Comparison of ENCODE assay signal across 9 cellular contexts in the genomic region with DNA sequence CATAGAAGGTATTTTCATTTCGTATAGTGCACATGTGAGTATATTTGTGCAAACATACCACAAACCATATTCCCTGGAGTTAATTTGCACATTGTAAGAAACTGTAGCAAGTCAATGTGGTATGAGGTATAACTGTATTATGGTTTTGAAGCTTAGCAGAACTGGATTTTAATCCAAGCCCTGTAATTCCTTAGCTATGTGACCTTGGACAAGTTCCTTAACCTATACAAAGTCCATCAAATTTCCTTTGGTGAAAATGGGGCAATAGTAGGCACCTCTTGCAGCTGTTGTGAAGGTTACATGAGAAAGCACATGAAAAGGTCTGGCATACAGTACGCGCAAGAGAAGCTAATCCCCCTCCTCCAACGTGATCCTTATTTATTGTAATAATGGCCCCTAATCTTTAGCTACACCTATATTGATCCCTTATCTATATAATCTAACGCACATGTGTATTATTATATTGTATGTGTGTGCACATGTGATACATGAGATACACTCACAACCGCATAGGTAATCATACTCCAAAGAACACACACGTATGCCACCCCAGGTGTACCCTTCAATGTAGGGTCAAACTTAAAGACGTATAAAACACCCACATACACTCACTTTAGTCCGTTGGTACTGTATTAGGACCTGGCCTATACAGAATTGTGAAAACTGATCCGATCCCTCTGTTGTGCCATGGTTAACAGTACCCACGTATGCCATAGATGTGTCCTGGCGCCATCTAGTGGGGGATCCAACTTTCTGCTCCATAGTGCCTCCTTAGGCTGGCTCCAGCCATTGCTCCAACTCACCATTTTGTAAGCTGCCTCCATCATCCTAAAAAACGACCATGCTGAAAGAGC.
DNase-seq lines count a peak whose midpoint lies in the region; ATAC-seq and FAIRE-seq lines count a peak whose summit lies in the region.
"Had no signal": no experiment of that assay in that cellular context is flagged by ENCODE, and none has a peak within 500 bp of the region (broad histone marks: within the 10 kb centered on the region; RNA-seq: fewer than 3 reads in every experiment).

No MANE protein-coding gene starts in this region.

- DNase-seq in activated gamma-delta T cell treated with Interleukin-2 at 50 U/mL for 16 hours, result peak; percentile 71
- DNase-seq in activated gamma-delta T cell (lab: John Stamatoyannopoulos, UW), result no peak
- DNase-seq in NCI-H1694 (lab: John Stamatoyannopoulos, UW), result peak; percentile 77
- DNase-seq in T-helper 17 cell, result peak; percentile 31 to 60 (median 36)
- DNase-seq in anterior cingulate cortex (lab: John Stamatoyannopoulos, UW), result peak in 45 of 58 donors; percentile 0 to 75 (median 33)
- DNase-seq in hippocampal formation (lab: John Stamatoyannopoulos, UW), result peak; percentile 8 to 47
- peak; percentile 78 for DNase-seq in small intestine

- no peak overlapping the region for H3K4me3 ChIP-seq in small intestine (ENCODE audit: low read depth in 1 of 2, low read length in 2 of 2)
- H3K4me3 ChIP-seq: BLaER1 had no signal

- no peaks in the 10 kb centered on the region for H3K4me1 ChIP-seq in small intestine (ENCODE audit: control insufficient read depth in 2 of 2, insufficient read depth in 1 of 2, low read depth in 1 of 2, low read length in 1 of 2)

- H3K27me3 Mint-ChIP-seq in T-helper 17 cell, result peaks cover 55% of the 10 kb centered on the region

- H3K27me3 ChIP-seq in small intestine (ENCODE audit: control insufficient read depth in 2 of 2, insufficient read depth in 2 of 2, low read length in 2 of 2), result no peaks in the 10 kb centered on the region
- H3K27me3 ChIP-seq: BLaER1 had no signal

- FAIRE-seq in small intestine (lab: Jason Lieb, UNC), result no peak

- H3K36me3 ChIP-seq in small intestine (ENCODE audit: control insufficient read depth in 2 of 2, insufficient read depth in 2 of 2, low read length in 2 of 2), result no peaks in the 10 kb centered on the region
- H3K36me3 ChIP-seq: BLaER1 had no signal

- no peak overlapping the region for H3K27ac Mint-ChIP-seq in T-helper 17 cell

- ATAC-seq in HG02970 (IDR thresholded peaks at IDR 0.05; ENCODE audit: low FRiP score, unreplicated experiment), result peak; percentile 91
- ATAC-seq in T-helper 17 cell, result peak; percentile 92

- H3K9me3 ChIP-seq in T-helper 17 cell (ENCODE audit: control insufficient read depth, low read length, poor library complexity, severe bottlenecking) (no peaks in the 10 kb centered on the region), small intestine (ENCODE audit: control insufficient read depth, low read depth) (no peaks in the 10 kb centered on the region)
- H3K9me3 ChIP-seq: BLaER1 had no signal

- 50 to 60% (median 54%) methylated on average over 13 of the region's 13 CpGs for WGBS in small intestine, 3 donors

- H3K36me3 Mint-ChIP-seq in T-helper 17 cell (ENCODE audit: low read depth), result no peaks in the 10 kb centered on the region

- H3K4me1 Mint-ChIP-seq in T-helper 17 cell, result peaks cover 5% of the 10 kb centered on the region

- H3K4me3 Mint-ChIP-seq in T-helper 17 cell, result no peak overlapping the region

- no peak overlapping the region for H3K27ac ChIP-seq in small intestine (ENCODE audit: low read depth in 1 of 2, low read length in 1 of 2)
- H3K27ac ChIP-seq: BLaER1 had no signal
